ENCODE assay signal across 21 cellular contexts in the genomic region with DNA sequence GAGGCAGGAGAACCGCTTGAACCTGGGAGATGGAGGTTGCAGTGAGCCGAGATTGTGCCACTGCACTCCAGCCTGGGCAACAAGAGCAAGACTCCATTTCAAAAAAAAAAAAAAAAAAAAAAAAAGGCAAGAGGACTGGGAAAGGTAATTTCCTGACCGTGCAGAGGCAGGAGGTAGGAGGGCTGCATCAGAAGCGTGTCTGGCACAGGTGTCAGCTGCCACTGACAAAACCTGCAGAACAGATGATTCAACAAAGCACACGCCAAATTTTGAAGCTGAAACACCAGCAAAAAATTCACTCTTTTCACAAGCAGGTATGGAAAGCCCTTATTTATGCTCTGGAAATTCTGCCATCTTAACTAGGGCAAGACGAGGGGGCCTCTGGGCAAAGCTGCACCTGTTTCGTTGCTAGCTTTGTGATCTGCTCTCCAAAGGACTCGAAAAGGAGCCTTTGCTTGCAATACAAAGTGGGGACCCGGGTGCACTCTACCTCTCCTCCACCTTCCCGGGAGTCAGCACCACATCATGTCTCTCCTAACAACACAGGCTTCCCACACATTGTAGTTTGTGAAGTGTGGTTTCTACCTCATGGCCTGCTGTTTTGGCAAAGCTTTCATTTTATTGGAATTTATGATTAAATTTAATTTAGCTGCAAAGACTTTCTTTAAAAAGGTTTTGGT.
DNase-seq lines count a peak whose midpoint lies in the region.
"Had no signal": no experiment of that assay in that cellular context is flagged by ENCODE, and none has a peak within 500 bp of the region (broad histone marks: within the 10 kb centered on the region; RNA-seq: fewer than 3 reads in every experiment).

No MANE protein-coding gene starts in this region.

- no peaks in the 10 kb centered on the region for H3K4me1 Mint-ChIP-seq in activated T-cell treated with anti-CD3 and anti-CD28 coated beads, Interleukin-2, amount 50 U/mL, for 24 hours (ENCODE audit: low read depth)

- H3K4me3 Mint-ChIP-seq in activated T-cell treated with anti-CD3 and anti-CD28 coated beads, Interleukin-2, amount 50 U/mL, for 24 hours = no peak overlapping the region

- H3K36me3 Mint-ChIP-seq in activated T-cell treated with anti-CD3 and anti-CD28 coated beads, Interleukin-2, amount 50 U/mL, for 24 hours (ENCODE audit: low read depth) = peaks cover 100% of the 10 kb centered on the region

- H3K27me3 ChIP-seq in layer of hippocampus (ENCODE audit: control insufficient read depth, insufficient read depth, low read length) = no peaks in the 10 kb centered on the region
- H3K27me3 ChIP-seq: SJCRH30 had no signal

- DNase-seq in activated T-cell treated with anti-CD3 and anti-CD28 coated beads, Interleukin-2, amount 50 U/mL, for 24 hours = no peak
- no peak for DNase-seq in activated T-cell treated with anti-CD3 and anti-CD28 coated beads, Interleukin-2, amount 50 U/mL, for 1 hour
- DNase-seq in activated gamma-delta T cell treated with Interleukin-2 at 50 U/mL for 16 hours (no peak), 8988T (no peak), NCI-H226 (no peak), NCI-H2029 (lab: John Stamatoyannopoulos, UW) (no peak)
- DNase-seq: GOT3, HCEC 1CT, KBM-7, NCI-H1092, NCI-H1436, NCI-H187 treated with DMSO at 0.1 percent for 48 hours, NCI-H2227 treated with DMSO at 0.1 percent for 48 hours, NCI-H510A treated with DMSO at 0.1 percent for 48 hours, NCI-H748 treated with DMSO at 0.1 percent for 48 hours, SJCRH30 had no signal

- H3K27ac Mint-ChIP-seq in activated T-cell treated with anti-CD3 and anti-CD28 coated beads, Interleukin-2, amount 50 U/mL, for 24 hours = peak overlapping the region; percentile 50

- H3K27ac ChIP-seq in angular gyrus (ENCODE audit: low read depth, low read length) (peak overlapping the region; percentile 98), layer of hippocampus (ENCODE audit: low read depth, low read length) (peak overlapping the region; percentile 97)
- H3K27ac ChIP-seq: 22Rv1, C4-2B, HL-60, SJCRH30 had no signal

- H3K9me3 Mint-ChIP-seq in activated T-cell treated with anti-CD3 and anti-CD28 coated beads, Interleukin-2, amount 50 U/mL, for 24 hours = no peaks in the 10 kb centered on the region

- no peaks in the 10 kb centered on the region for H3K27me3 Mint-ChIP-seq in activated T-cell treated with anti-CD3 and anti-CD28 coated beads, Interleukin-2, amount 50 U/mL, for 24 hours
